ENCODE assay signal across 18 cellular contexts in genomic region chr1:53313556-53313955, GRCh38. TPM values are rescaled to one million over a fixed set of nuclear protein-coding genes. Genes with fewer than 3 reads are reported as not detected.
A peak's percentile ranks its signal among the peaks of the same experiment; 100 is the strongest.
DNase-seq lines count a peak whose midpoint lies in the region; ATAC-seq and TF ChIP-seq lines count a peak whose summit lies in the region.
"Had no signal": no experiment of that assay in that cellular context is flagged by ENCODE, and none has a peak within 500 bp of the region (broad histone marks: within the 10 kb centered on the region; RNA-seq: fewer than 3 reads in every experiment).

No MANE protein-coding gene starts in this region.

- H3K4me3 Mint-ChIP-seq in T-helper 17 cell (peak overlapping the region; percentile 47), mesothelial cell of epicardium (no peak overlapping the region)
- H3K4me3 Mint-ChIP-seq in central memory CD8-positive, alpha-beta T cell, result no peak overlapping the region
- no peak overlapping the region for H3K4me3 Mint-ChIP-seq in stimulated activated effector memory CD8-positive, alpha-beta T cell treated with anti-CD3 and anti-CD28 coated beads, Interleukin-12 subunit alpha, Interleukin-12 subunit beta, amount 100 ng/mL, for 72 hours
- H3K4me3 Mint-ChIP-seq: CD4-positive, alpha-beta memory T cell had no signal

- H3K27ac Mint-ChIP-seq in T-helper 17 cell (peak overlapping the region; percentile 70), mesothelial cell of epicardium (peak overlapping the region; percentile 15)
- peak overlapping the region; percentile 81 for H3K27ac Mint-ChIP-seq in central memory CD8-positive, alpha-beta T cell (ENCODE audit: low read depth)
- H3K27ac Mint-ChIP-seq in stimulated activated effector memory CD8-positive, alpha-beta T cell treated with anti-CD3 and anti-CD28 coated beads, Interleukin-12 subunit alpha, Interleukin-12 subunit beta, amount 100 ng/mL, for 72 hours, result peak overlapping the region; percentile 88

- H3K27me3 Mint-ChIP-seq in T-helper 17 cell, result no peaks in the 10 kb centered on the region
- H3K27me3 Mint-ChIP-seq in central memory CD8-positive, alpha-beta T cell, result no peaks in the 10 kb centered on the region
- no peaks in the 10 kb centered on the region for H3K27me3 Mint-ChIP-seq in mesothelial cell of epicardium (ENCODE audit: low read depth)
- H3K27me3 Mint-ChIP-seq: CD4-positive, alpha-beta memory T cell had no signal

- ATAC-seq in T-helper 17 cell (no peak), HG02571 (IDR thresholded peaks at IDR 0.05; ENCODE audit: unreplicated experiment) (no peak), HG03280 (IDR thresholded peaks at IDR 0.05; ENCODE audit: unreplicated experiment) (no peak)
- no peak for ATAC-seq in central memory CD8-positive, alpha-beta T cell (replicated peaks; ENCODE audit: extremely low read depth, poor library complexity, severe bottlenecking)
- no peak for ATAC-seq in stimulated activated effector memory CD8-positive, alpha-beta T cell treated with anti-CD3 and anti-CD28 coated beads, Interleukin-12 subunit alpha, Interleukin-12 subunit beta, amount 100 ng/mL, for 72 hours

- H3K36me3 Mint-ChIP-seq in T-helper 17 cell (ENCODE audit: low read depth), result no peaks in the 10 kb centered on the region
- peaks cover 12% of the 10 kb centered on the region for H3K36me3 Mint-ChIP-seq in central memory CD8-positive, alpha-beta T cell (ENCODE audit: insufficient read depth)
- H3K36me3 Mint-ChIP-seq in mesothelial cell of epicardium, result no peaks in the 10 kb centered on the region
- peaks cover 68% of the 10 kb centered on the region for H3K36me3 Mint-ChIP-seq in stimulated activated effector memory CD8-positive, alpha-beta T cell treated with anti-CD3 and anti-CD28 coated beads, Interleukin-12 subunit alpha, Interleukin-12 subunit beta, amount 100 ng/mL, for 72 hours

- H3K4me1 Mint-ChIP-seq in T-helper 17 cell (peaks cover 14% of the 10 kb centered on the region), mesothelial cell of epicardium (peaks cover 48% of the 10 kb centered on the region)
- peaks cover 5% of the 10 kb centered on the region for H3K4me1 Mint-ChIP-seq in central memory CD8-positive, alpha-beta T cell
- peaks cover 37% of the 10 kb centered on the region for H3K4me1 Mint-ChIP-seq in stimulated activated effector memory CD8-positive, alpha-beta T cell treated with anti-CD3 and anti-CD28 coated beads, Interleukin-12 subunit alpha, Interleukin-12 subunit beta, amount 100 ng/mL, for 72 hours

- H3K9me3 Mint-ChIP-seq in central memory CD8-positive, alpha-beta T cell, result no peaks in the 10 kb centered on the region
- no peaks in the 10 kb centered on the region for H3K9me3 Mint-ChIP-seq in mesothelial cell of epicardium
- H3K9me3 Mint-ChIP-seq in stimulated activated effector memory CD8-positive, alpha-beta T cell treated with anti-CD3 and anti-CD28 coated beads, Interleukin-12 subunit alpha, Interleukin-12 subunit beta, amount 100 ng/mL, for 72 hours, result no peaks in the 10 kb centered on the region
- H3K9me3 Mint-ChIP-seq: CD4-positive, alpha-beta memory T cell had no signal

- H3K9me3 ChIP-seq in T-helper 17 cell (ENCODE audit: control insufficient read depth, low read length, poor library complexity, severe bottlenecking), result no peaks in the 10 kb centered on the region
- H3K9me3 ChIP-seq: Caco-2, Peyer's patch had no signal

- DNase-seq in T-helper 17 cell (no peak), mesothelial cell of epicardium (ENCODE audit: low spot score in 2 of 2, unreplicated experiment in 2 of 2) (no peak), SK-N-DZ (ENCODE audit: low spot score) (no peak)
- no peak for DNase-seq in central memory CD8-positive, alpha-beta T cell (ENCODE audit: low spot score in 2 of 2)
- DNase-seq in stimulated activated effector memory CD8-positive, alpha-beta T cell treated with anti-CD3 and anti-CD28 coated beads, Interleukin-12 subunit alpha, Interleukin-12 subunit beta, amount 100 ng/mL, for 72 hours (ENCODE audit: low spot score in 2 of 2), result no peak
- DNase-seq in activated T-cell treated with anti-CD3 and anti-CD28 coated beads, Interleukin-2, amount 50 U/mL, for 1 hour, result no peak
- DNase-seq: Caco-2, DMS153, GOT3, IMR-90, NCI-H1694, NCI-H446, NCI-H526, Peyer's patch, SHP77 had no signal

- no peak for TF ChIP-seq CTCF in mesothelial cell of epicardium (IDR thresholded peaks at IDR 0.05; ENCODE audit: unreplicated experiment)

RNA-seq across cellular contexts. Expression of gene LRP8, which starts 14.3 kb away (rescaled TPM):
- 10 to 100 TPM; 15.1 to 18.6 TPM for total RNA-seq in T-helper 17 cell
- total RNA-seq in mesothelial cell of epicardium, result 18.2 to 19.9 TPM (median 19.2 TPM) in 3 replicates
- polyA plus RNA-seq in SK-N-DZ (2014; cell fraction: cytosol; rRNA removed), result 12.7 and 13.1 TPM in 2 replicates
- 25.9 and 38.3 TPM in 2 replicates for polyA plus RNA-seq in SK-N-DZ (2014; cell fraction: nucleus; rRNA removed)

Comparison
In these comparisons a context has a peak if more than half of its experiments do, and no peak if none do; other contexts are left out.
1. H3K27ac Mint-ChIP-seq: peak in every context shown above with its lines; median percentile 88 in stimulated activated effector memory CD8-positive, alpha-beta T cell treated with anti-CD3 and anti-CD28 coated beads, Interleukin-12 subunit alpha, Interleukin-12 subunit beta, amount 100 ng/mL, for 72 hours; 81 in central memory CD8-positive, alpha-beta T cell; 70 in T-helper 17 cell; 15 in mesothelial cell of epicardium.